ENCODE assay signal across 2 cellular contexts in genomic region chr4:184699941-184700340, GRCh38.
TF ChIP-seq lines count a peak whose summit lies in the region.

No MANE protein-coding gene starts in this region.

TF ChIP-seq in SK-N-SH treated with all-trans-retinoic acid at 6 μM for 48 hours, 23 proteins besides CTCF, POLR2A, EP300 and RAD21 (continued from another document):
- no peak for TF ChIP-seq PATZ1 (CRISPR knock-in tag; IDR thresholded peaks at IDR 0.05; ENCODE audit: borderline replicate concordance)
- no peak for TF ChIP-seq CSDC2 (CRISPR knock-in tag; IDR thresholded peaks at IDR 0.05)
- no peak for TF ChIP-seq ZC3H10 (CRISPR knock-in tag; IDR thresholded peaks at IDR 0.05)
- TF ChIP-seq SNAI2 (CRISPR knock-in tag; IDR thresholded peaks at IDR 0.05), result no peak
- TF ChIP-seq BACH2 (CRISPR knock-in tag; IDR thresholded peaks at IDR 0.05; ENCODE audit: borderline replicate concordance), result no peak
- no peak for TF ChIP-seq ISL1 (CRISPR knock-in tag; IDR thresholded peaks at IDR 0.05)
- TF ChIP-seq TCF4 (CRISPR knock-in tag; IDR thresholded peaks at IDR 0.05; ENCODE audit: borderline replicate concordance), result no peak
- TF ChIP-seq ZNF70 (CRISPR knock-in tag; IDR thresholded peaks at IDR 0.05), result no peak
- TF ChIP-seq ZFP30 (CRISPR knock-in tag; IDR thresholded peaks at IDR 0.05), result no peak
- TF ChIP-seq ZNF8 (CRISPR knock-in tag; IDR thresholded peaks at IDR 0.05), result no peak

TF ChIP-seq in SK-N-SH, 30 proteins besides CTCF, POLR2A, EP300 and RAD21 (continued from another document):
- TF ChIP-seq USF1 (IDR thresholded peaks at IDR 0.05; ENCODE audit: borderline replicate concordance, low read depth) (no peak), ELF1 (IDR thresholded peaks at IDR 0.05) (no peak), POLR2AphosphoS5 (IDR thresholded peaks at IDR 0.05; ENCODE audit: low read depth, low read length) (no peak), MEF2A (IDR thresholded peaks at IDR 0.05; ENCODE audit: borderline replicate concordance, low read depth) (no peak), CHD2 (IDR thresholded peaks at IDR 0.05; ENCODE audit: low read length, partially characterized antibody) (no peak), MAX (IDR thresholded peaks at IDR 0.05; ENCODE audit: low read depth) (no peak), TEAD4 (IDR thresholded peaks at IDR 0.05; ENCODE audit: borderline replicate concordance, insufficient read depth) (no peak), PBX3 (IDR thresholded peaks at IDR 0.05) (no peak), TCF12 (IDR thresholded peaks at IDR 0.05) (no peak), RXRA (IDR thresholded peaks at IDR 0.05; ENCODE audit: borderline replicate concordance, low read depth) (no peak), TAF1 (IDR thresholded peaks at IDR 0.05; ENCODE audit: borderline replicate concordance, low read depth, low read length) (no peak), EZH2phosphoT487 (IDR thresholded peaks at IDR 0.05; ENCODE audit: borderline replicate concordance, low read depth) (no peak), NFIC (IDR thresholded peaks at IDR 0.05; ENCODE audit: borderline replicate concordance) (no peak), JUND (IDR thresholded peaks at IDR 0.05) (no peak)
